ENCODE assay signal across 8 cellular contexts in the genomic region with DNA sequence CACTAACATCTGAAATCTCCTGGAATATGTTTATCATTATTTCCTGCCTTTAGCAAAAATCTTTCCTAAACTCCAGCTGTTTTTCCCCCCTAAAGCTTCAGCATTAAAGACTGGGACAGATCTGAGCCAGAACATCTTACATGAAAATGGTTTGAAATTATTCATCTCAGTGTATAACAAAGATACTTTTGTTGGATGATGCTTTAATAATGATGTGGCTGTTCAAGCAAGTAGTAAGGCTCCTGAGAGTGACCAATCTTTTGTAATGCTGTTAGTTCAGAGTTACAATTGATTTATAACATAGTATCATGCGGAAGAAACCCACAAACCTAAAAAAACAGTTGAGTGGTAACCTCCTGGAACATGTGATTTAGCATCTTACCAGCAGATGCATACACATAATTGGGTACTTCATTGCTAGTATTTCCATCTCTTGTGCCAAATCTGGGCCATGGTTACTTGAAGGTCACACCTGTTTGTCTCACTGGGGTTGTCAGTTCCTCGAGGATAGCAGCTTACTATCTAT. TPM values are rescaled to one million over a fixed set of nuclear protein-coding genes. Genes with fewer than 3 reads are reported as not detected.
DNase-seq lines count a peak whose midpoint lies in the region; ATAC-seq and TF ChIP-seq lines count a peak whose summit lies in the region.

No MANE protein-coding gene starts in this region.

- H3K9me3 ChIP-seq in SJCRH30 (replicated peaks), result no peaks in the 10 kb centered on the region
- H3K9me3 ChIP-seq in esophagus squamous epithelium, result no peaks in the 10 kb centered on the region

- ATAC-seq in stimulated activated effector memory CD8-positive, alpha-beta T cell treated with anti-CD3 and anti-CD28 coated beads, Interleukin-12 subunit alpha, Interleukin-12 subunit beta, amount 100 ng/mL, for 72 hours, result no peak
- no peak for ATAC-seq in GM18909 (IDR thresholded peaks at IDR 0.05; ENCODE audit: poor library complexity, unreplicated experiment)

- no peak for TF ChIP-seq POLR2A in esophagus squamous epithelium (IDR thresholded peaks at IDR 0.05)

- H3K27ac ChIP-seq in SJCRH30, result no peak overlapping the region
- H3K27ac ChIP-seq in esophagus squamous epithelium, result peak overlapping the region in 2 of 4 donors; percentile 45 to 93

- TF ChIP-seq CTCF in esophagus squamous epithelium (IDR thresholded peaks at IDR 0.05) (no peak), GM10266 (IDR thresholded peaks at IDR 0.05; ENCODE audit: control insufficient read depth, insufficient read depth, low read depth, missing control alignments) (no peak)

- no peaks in the 10 kb centered on the region for H3K9me3 Mint-ChIP-seq in stimulated activated effector memory CD8-positive, alpha-beta T cell treated with anti-CD3 and anti-CD28 coated beads, Interleukin-12 subunit alpha, Interleukin-12 subunit beta, amount 100 ng/mL, for 72 hours

- DNase-seq in SHP77 treated with DMSO at 0.1 percent for 48 hours (lab: John Stamatoyannopoulos, UW) (peak; percentile 20), SHP77 (lab: John Stamatoyannopoulos, UW) (no peak), SJCRH30 (no peak), esophagus squamous epithelium (lab: John Stamatoyannopoulos, UW) (no peak), HPDE6-E6E7 (ENCODE audit: extremely low spot score) (no peak), GM10266 (ENCODE audit: extremely low spot score) (no peak)
- no peak for DNase-seq in stimulated activated effector memory CD8-positive, alpha-beta T cell treated with anti-CD3 and anti-CD28 coated beads, Interleukin-12 subunit alpha, Interleukin-12 subunit beta, amount 100 ng/mL, for 72 hours (ENCODE audit: low spot score in 2 of 2)

- H3K36me3 ChIP-seq in SJCRH30 (peaks cover 2% of the 10 kb centered on the region; the same call in 1 of the 2 replicates), esophagus squamous epithelium (no peaks in the 10 kb centered on the region)

- WGBS in esophagus squamous epithelium, 2 donors, result 36 to 49% methylated on average over 2 of the region's 2 CpGs

- H3K4me1 ChIP-seq in SJCRH30 (peaks cover 6% of the 10 kb centered on the region), esophagus squamous epithelium (peaks cover 29 to 79% (median 45%) of the 10 kb centered on the region in 3 donors)

- peaks cover 72% of the 10 kb centered on the region for H3K4me1 Mint-ChIP-seq in stimulated activated effector memory CD8-positive, alpha-beta T cell treated with anti-CD3 and anti-CD28 coated beads, Interleukin-12 subunit alpha, Interleukin-12 subunit beta, amount 100 ng/mL, for 72 hours

- H3K27me3 ChIP-seq in SJCRH30, result no peaks in the 10 kb centered on the region
- H3K27me3 ChIP-seq in esophagus squamous epithelium, result no peaks in the 10 kb centered on the region

- intact Hi-C loops in esophagus squamous epithelium (cut with DNase I), result no loop called here

- H3K4me3 Mint-ChIP-seq in stimulated activated effector memory CD8-positive, alpha-beta T cell treated with anti-CD3 and anti-CD28 coated beads, Interleukin-12 subunit alpha, Interleukin-12 subunit beta, amount 100 ng/mL, for 72 hours, result peak overlapping the region; percentile 93

- H3K36me3 Mint-ChIP-seq in stimulated activated effector memory CD8-positive, alpha-beta T cell treated with anti-CD3 and anti-CD28 coated beads, Interleukin-12 subunit alpha, Interleukin-12 subunit beta, amount 100 ng/mL, for 72 hours, result peaks cover 36% of the 10 kb centered on the region

- peak overlapping the region; percentile 99 for H3K27ac Mint-ChIP-seq in stimulated activated effector memory CD8-positive, alpha-beta T cell treated with anti-CD3 and anti-CD28 coated beads, Interleukin-12 subunit alpha, Interleukin-12 subunit beta, amount 100 ng/mL, for 72 hours

- peak overlapping the region; percentile 99 for H3K4me3 ChIP-seq in SJCRH30
- peak overlapping the region; percentile 81 to 99 (median 92) for H3K4me3 ChIP-seq in esophagus squamous epithelium

RNA-seq across cellular contexts. Expression of a gene that starts 1.5 kb away (rescaled TPM):
- total RNA-seq in SJCRH30 (2014; rRNA removed; shearing (Covaris generic)), result 148 and 156 TPM in 2 replicates
- 10 to 100 TPM; 38.2 to 79.5 (median 69.6) TPM for total RNA-seq in esophagus squamous epithelium

RNA-seq across cellular contexts. Expression of a gene that starts 1.9 kb away (rescaled TPM):
- total RNA-seq in SJCRH30 (2014; rRNA removed; shearing (Covaris generic)), result 34.1 and 36.6 TPM in 2 replicates
- total RNA-seq in esophagus squamous epithelium, result 10 to 100 TPM in 1 of 4 donors, 1 to 10 TPM in 3; 3.8 to 13.4 (median 7.0) TPM
